ENCODE assay signal across 29 cellular contexts in the genomic region with DNA sequence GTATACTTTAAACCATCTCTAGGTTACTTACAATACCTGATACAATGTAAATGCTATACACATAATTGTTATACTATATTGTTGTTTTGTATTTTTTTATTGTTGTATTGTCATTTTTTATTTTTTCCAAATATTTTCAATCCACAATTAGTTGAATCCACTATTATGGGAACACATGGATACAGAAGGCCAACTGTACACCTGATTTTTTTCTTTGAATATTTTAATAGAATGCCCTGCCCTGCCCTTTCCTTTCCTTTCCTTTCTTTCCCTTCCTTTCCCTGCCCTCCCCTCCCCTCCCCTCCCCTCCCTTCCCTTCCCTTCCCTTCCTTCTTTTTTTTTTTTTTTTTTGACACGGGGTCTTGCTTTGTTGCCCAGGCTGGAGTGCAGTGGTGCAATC.
DNase-seq lines count a peak whose midpoint lies in the region; ATAC-seq, FAIRE-seq and TF ChIP-seq lines count a peak whose summit lies in the region.
"Had no signal": no experiment of that assay in that cellular context is flagged by ENCODE, and none has a peak within 500 bp of the region (broad histone marks: within the 10 kb centered on the region; RNA-seq: fewer than 3 reads in every experiment).

No MANE protein-coding gene starts in this region.

- ATAC-seq in HepG2 (no peak), right lobe of liver (no peak)
- ATAC-seq: A549; CD8-positive, alpha-beta T cell had no signal

- no peaks in the 10 kb centered on the region for H3K36me3 ChIP-seq in HepG2 (replicated peaks in 1 of 2; ENCODE audit: control insufficient read depth in 1 of 2, insufficient read depth in 2 of 2, low read length in 2 of 2)
- no peaks in the 10 kb centered on the region for H3K36me3 ChIP-seq in right lobe of liver
- H3K36me3 ChIP-seq: BE2C; BLaER1; BLaER1 treated with 17β-estradiol and CSF1 and Interleukin-3, amounts not matched to agents 10 nM and 100 nM had no signal

- H3K9me3 ChIP-seq in HepG2 (ENCODE audit: low read length) (no peaks in the 10 kb centered on the region), right lobe of liver (no peaks in the 10 kb centered on the region)
- H3K9me3 ChIP-seq: A549, BE2C, Caco-2 had no signal

- no peak for TF ChIP-seq RAD21 in HepG2 (CRISPR knock-in tag; IDR thresholded peaks at IDR 0.05)

- TF ChIP-seq CTCF in HepG2 (CRISPR knock-in tag; IDR thresholded peaks at IDR 0.05) (no peak), right lobe of liver (IDR thresholded peaks at IDR 0.05) (no peak)

- no TSS peak for BruUV-seq in HepG2 (replicated peaks; lab: Mats Ljungman, UMichigan)

- H3K27ac ChIP-seq in HepG2 (ENCODE audit: extremely low read length, insufficient read depth, low read length) = no peak overlapping the region
- H3K27ac ChIP-seq in right lobe of liver = no peak overlapping the region
- H3K27ac ChIP-seq: 22Rv1; A549; BLaER1; BLaER1 treated with 17β-estradiol and CSF1 and Interleukin-3, amounts not matched to agents 10 nM and 100 nM; C4-2B had no signal

- DNase-seq in HepG2 (ENCODE audit: low spot score) (no peak), right lobe of liver (no peak)
- DNase-seq: 8988T; ACHN; AML-193; BE2C; C1 segment of cervical spinal cord; Caco-2; Calu3; CD4-positive, alpha-beta memory T cell; CD4-positive, alpha-beta T cell; CD4-positive, CD25-positive, alpha-beta regulatory T cell; CD8-positive, alpha-beta memory T cell; CD8-positive, alpha-beta T cell; COR-L47; DMS 273 treated with DMSO at 0.1 percent for 48 hours; DMS153; DMS53; DMS79; DMS79 treated with DMSO at 0.1 percent for 48 hours; DND-41; EL had no signal

- H3K9ac ChIP-seq in HepG2 (ENCODE audit: insufficient read depth, low read depth, low read length) = no peak overlapping the region
- H3K9ac ChIP-seq: BLaER1; BLaER1 treated with 17β-estradiol and CSF1 and Interleukin-3, amounts not matched to agents 10 nM and 100 nM had no signal

- CTCF ChIA-PET in HepG2 (lab: Yijun Ruan, JAX; ENCODE audit: low intra/inter-chr PET ratio, low total read pairs) = no interaction called here

- H3K27me3 ChIP-seq in HepG2 (ENCODE audit: control insufficient read depth in 1 of 2, insufficient read depth in 2 of 2, low read length in 2 of 2) (peaks cover 0 to 17% of the 10 kb centered on the region in 2 experiments; a peak in 2 of 5 replicates), right lobe of liver (no peaks in the 10 kb centered on the region)
- H3K27me3 ChIP-seq: BLaER1; BLaER1 treated with 17β-estradiol and CSF1 and Interleukin-3, amounts not matched to agents 10 nM and 100 nM had no signal

- intact Hi-C loops in HepG2 (cut with micrococcal nuclease; ENCODE audit: unreplicated experiment) = no loop called here
- intact Hi-C loops in right lobe of liver (cut with DNase I) = no loop called here

- H3K4me3 ChIP-seq in HepG2 (replicated peaks in 1 of 3; ENCODE audit: insufficient read depth in 1 of 3, low read depth in 2 of 3, low read length in 3 of 3) (no peak overlapping the region), right lobe of liver (no peak overlapping the region)
- H3K4me3 ChIP-seq: A549; BLaER1; BLaER1 treated with 17β-estradiol and CSF1 and Interleukin-3, amounts not matched to agents 10 nM and 100 nM had no signal

- WGBS in HepG2 (ENCODE audit: low lambda C conversion rate) = 0% methylated on average over 1 of the region's 1 CpG
- 75% methylated on average over 1 of the region's 1 CpG for WGBS in right lobe of liver (ENCODE audit: insufficient coverage, low coverage, low lambda C conversion rate, missing lambda C conversion rate)

- TF ChIP-seq EP300 in HepG2 (IDR thresholded peaks at IDR 0.05; ENCODE audit: low read depth in 2 of 2, low read length in 2 of 2) (no peak), HepG2 (CRISPR knock-in tag; IDR thresholded peaks at IDR 0.05; ENCODE audit: borderline replicate concordance) (no peak)

- no peaks in the 10 kb centered on the region for H4K20me1 ChIP-seq in HepG2 (ENCODE audit: insufficient read depth, low read length)
- H4K20me1 ChIP-seq: BLaER1; BLaER1 treated with 17β-estradiol and CSF1 and Interleukin-3, amounts not matched to agents 10 nM and 100 nM had no signal

- in situ Hi-C loops in HepG2 (cut with HindIII; ENCODE audit: extremely low pct_ligation_motif_present, low pct_unique_long_range_greater_than_20kb) = no loop called here

- no peak for FAIRE-seq in HepG2 (lab: Jason Lieb, UNC)
- FAIRE-seq: A204.1, A549, D721Med had no signal

- H3K4me2 ChIP-seq in HepG2 (ENCODE audit: low read depth, low read length) = no peak overlapping the region
- H3K4me2 ChIP-seq: A549; BLaER1; BLaER1 treated with 17β-estradiol and CSF1 and Interleukin-3, amounts not matched to agents 10 nM and 100 nM had no signal

- POLR2A ChIA-PET in HepG2 (lab: Yijun Ruan, JAX) = no interaction called here

- H3K4me1 ChIP-seq in HepG2 (ENCODE audit: insufficient read depth, low read length) (no peaks in the 10 kb centered on the region), right lobe of liver (no peaks in the 10 kb centered on the region)
- H3K4me1 ChIP-seq: A549; BE2C; BLaER1; BLaER1 treated with 17β-estradiol and CSF1 and Interleukin-3, amounts not matched to agents 10 nM and 100 nM; Caco-2 had no signal

- TF ChIP-seq POLR2A in HepG2 (IDR thresholded peaks at IDR 0.05; ENCODE audit: insufficient read depth in 1 of 2, low read depth in 2 of 2, low read length in 2 of 2) = no peak
- no peak for TF ChIP-seq POLR2A in right lobe of liver (IDR thresholded peaks at IDR 0.05)

- H3K79me2 ChIP-seq in HepG2 (ENCODE audit: insufficient read depth, low read length) = no peaks in the 10 kb centered on the region

- H2AFZ ChIP-seq in HepG2 (ENCODE audit: low read length) = no peak overlapping the region

TF ChIP-seq in HepG2, 621 proteins besides CTCF, POLR2A, EP300 and RAD21:
- no peak for TF ChIP-seq GABPB1 (CRISPR knock-in tag; IDR thresholded peaks at IDR 0.05)
- no peak for TF ChIP-seq PHF21A (CRISPR knock-in tag; IDR thresholded peaks at IDR 0.05)
- TF ChIP-seq PCBP1 (IDR thresholded peaks at IDR 0.05; ENCODE audit: borderline replicate concordance, low read depth, low read length) = 0 out of 2 replicates have a peak, but pooled peaks have one; percentile 59
- peak; percentile 82 for TF ChIP-seq HNRNPK (IDR thresholded peaks at IDR 0.05; ENCODE audit: low read depth, low read length, poor library complexity, severe bottlenecking)
- TF ChIP-seq, protein P1, sequence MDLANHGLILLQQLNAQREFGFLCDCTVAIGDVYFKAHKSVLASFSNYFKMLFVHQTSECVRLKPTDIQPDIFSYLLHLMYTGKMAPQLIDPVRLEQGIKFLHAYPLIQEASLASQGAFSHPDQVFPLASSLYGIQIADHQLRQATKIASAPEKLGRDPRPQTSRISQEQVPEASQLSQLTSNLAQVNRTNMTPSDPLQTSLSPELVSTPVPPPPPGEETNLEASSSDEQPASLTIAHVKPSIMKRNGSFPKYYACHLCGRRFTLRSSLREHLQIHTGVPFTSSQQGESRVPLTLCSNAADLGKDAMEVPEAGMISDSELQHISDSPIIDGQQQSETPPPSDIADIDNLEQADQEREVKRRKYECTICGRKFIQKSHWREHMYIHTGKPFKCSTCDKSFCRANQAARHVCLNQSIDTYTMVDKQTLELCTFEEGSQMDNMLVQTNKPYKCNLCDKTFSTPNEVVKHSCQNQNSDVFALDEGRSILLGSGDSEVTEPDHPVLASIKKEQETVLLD (CRISPR knock-in tag; IDR thresholded peaks at IDR 0.05; ENCODE audit: low read depth) = no peak
